1 cellular context compared by ENCODE assay signal in genomic region chr13:76991432-76991795, GRCh38.
TF ChIP-seq lines count a peak whose summit lies in the region.

No MANE protein-coding gene starts in this region.

TF ChIP-seq in H1, 55 proteins besides CTCF, POLR2A, EP300 and RAD21:
- TF ChIP-seq PHF8 (conservative IDR thresholded peaks at IDR 0.05; ENCODE audit: low read depth, low read length) = no peak
- TF ChIP-seq BCL11A (IDR thresholded peaks at IDR 0.05; ENCODE audit: low read depth in 2 of 2, low read length in 2 of 2) = no peak
- TF ChIP-seq SP4 (IDR thresholded peaks at IDR 0.05; ENCODE audit: low read length) = no peak
- no peak for TF ChIP-seq TEAD4 (IDR thresholded peaks at IDR 0.05; ENCODE audit: low read depth, low read length)
- TF ChIP-seq RXRA (IDR thresholded peaks at IDR 0.05; ENCODE audit: insufficient read depth, low read depth, low read length) = no peak
- no peak for TF ChIP-seq POLR2AphosphoS5 (IDR thresholded peaks at IDR 0.05; ENCODE audit: low read depth, low read length)
- TF ChIP-seq USF2 (IDR thresholded peaks at IDR 0.05; ENCODE audit: low read length) = no peak
- TF ChIP-seq ASH2L (IDR thresholded peaks at IDR 0.05; ENCODE audit: low read length) = no peak
- TF ChIP-seq SAP30 (IDR thresholded peaks at IDR 0.05; ENCODE audit: insufficient read depth, insufficient replicate concordance, low read length) = no peak
- no peak for TF ChIP-seq HDAC2 (IDR thresholded peaks at IDR 0.05; ENCODE audit: borderline replicate concordance in 1 of 2, low read depth in 2 of 2, low read length in 2 of 2)
- TF ChIP-seq FOSL1 (IDR thresholded peaks at IDR 0.05; ENCODE audit: insufficient read depth, low read depth, low read length) = no peak
- TF ChIP-seq BACH1 (IDR thresholded peaks at IDR 0.05; ENCODE audit: low read length) = no peak
- TF ChIP-seq MAX (IDR thresholded peaks at IDR 0.05) = no peak
- no peak for TF ChIP-seq EGR1 (IDR thresholded peaks at IDR 0.05; ENCODE audit: borderline replicate concordance, low read depth, low read length)
- TF ChIP-seq POU5F1 (IDR thresholded peaks at IDR 0.05; ENCODE audit: low read depth, low read length) = no peak
- no peak for TF ChIP-seq RNF2 (IDR thresholded peaks at IDR 0.05; ENCODE audit: borderline replicate concordance, low read depth, low read length, missing control alignments, poor library complexity, severe bottlenecking)
- TF ChIP-seq YY1 (IDR thresholded peaks at IDR 0.05; ENCODE audit: low read depth, low read length) = no peak
- TF ChIP-seq JUND (IDR thresholded peaks at IDR 0.05; ENCODE audit: low read length) = no peak
- no peak for TF ChIP-seq JUN (IDR thresholded peaks at IDR 0.05; ENCODE audit: low read depth, low read length)
